13 cellular contexts compared by ENCODE assay signal in genomic region chr9:137030006-137030405, GRCh38. TPM values are rescaled to one million over a fixed set of nuclear protein-coding genes. Genes with fewer than 3 reads are reported as not detected.
A peak's percentile ranks its signal among the peaks of the same experiment; 100 is the strongest.
DNase-seq lines count a peak whose midpoint lies in the region; ATAC-seq, FAIRE-seq and TF ChIP-seq lines count a peak whose summit lies in the region.
"Had no signal": no experiment of that assay in that cellular context is flagged by ENCODE, and none has a peak within 500 bp of the region (broad histone marks: within the 10 kb centered on the region; RNA-seq: fewer than 3 reads in every experiment).

No MANE protein-coding gene starts in this region.

- RAD21 ChIA-PET in GM12878 (lab: Charles Lee; ENCODE audit: unreplicated experiment), result interaction anchor here (0.8 to 2.1 kb wide), 9 partner anchors 17 to 264 kb away, joined by 3 to 23 read pairs (median 4); partner anchors contain the start of gene TRAF2

- no peak overlapping the region for H3K27ac Mint-ChIP-seq in neural crest cell (ENCODE audit: unreplicated experiment)

- intact Hi-C loops in GM12878 (cut with micrococcal nuclease; ENCODE audit: unreplicated experiment), result no loop called here

- ATAC-seq in GM12878 (no peak), HG02884 (IDR thresholded peaks at IDR 0.05; ENCODE audit: unreplicated experiment) (no peak), GM18519 (IDR thresholded peaks at IDR 0.05; ENCODE audit: low FRiP score, unreplicated experiment) (no peak)

- no peaks in the 10 kb centered on the region for H3K9me3 Mint-ChIP-seq in neural crest cell

- H3K4me2 ChIP-seq in Loucy (ENCODE audit: low read depth, low read length, poor library complexity, severe bottlenecking) (peak overlapping the region; percentile 90), GM12878 (ENCODE audit: control insufficient read depth, insufficient read depth) (peak overlapping the region; percentile 30; the same call in 1 of the 2 replicates)

- H3F3A ChIP-seq in Loucy (ENCODE audit: low read depth), result peaks cover 12% of the 10 kb centered on the region; the same call in 1 of the 2 replicates

- H3K36me3 ChIP-seq in Loucy (ENCODE audit: insufficient read depth, low read length) (no peaks in the 10 kb centered on the region), GM12878 (ENCODE audit: control insufficient read depth in 2 of 2, insufficient read depth in 2 of 2, low read length in 1 of 2) (no peaks in the 10 kb centered on the region)
- H3K36me3 ChIP-seq: thoracic aorta had no signal

- TF ChIP-seq CTCF in Loucy (conservative IDR thresholded peaks at IDR 0.05; ENCODE audit: low read length) (no peak), GM12878 (IDR thresholded peaks at IDR 0.05 in 2 of 3, conservative IDR thresholded peaks at IDR 0.05 in 1 of 3; ENCODE audit: control insufficient read depth in 2 of 3, extremely low read depth in 1 of 3, insufficient read depth in 1 of 3, low read depth in 3 of 3, low read length in 3 of 3) (no peak), neural crest cell (conservative IDR thresholded peaks at IDR 0.05) (no peak)

- no peaks in the 10 kb centered on the region for H3K9me2 ChIP-seq in Loucy (replicated peaks; ENCODE audit: low read depth, low read length)

- H3K27me3 ChIP-seq in Loucy (ENCODE audit: insufficient read depth, low read length, poor library complexity, severe bottlenecking), result no peaks in the 10 kb centered on the region
- peaks cover 0 to 2% of the 10 kb centered on the region in 2 experiments; a peak in 2 of 4 replicates for H3K27me3 ChIP-seq in GM12878 (replicated peaks in 1 of 2; ENCODE audit: control insufficient read depth in 2 of 2, insufficient read depth in 2 of 2, low read length in 1 of 2)

- H3K27me3 Mint-ChIP-seq in neural crest cell (ENCODE audit: low read depth), result no peaks in the 10 kb centered on the region

- no peak for TF ChIP-seq EP300 in GM12878 (IDR thresholded peaks at IDR 0.05; ENCODE audit: borderline replicate concordance in 1 of 2, control insufficient read depth in 1 of 2, low read depth in 2 of 2, low read length in 2 of 2)

- peak overlapping the region; percentile 81 for H3K4me3 ChIP-seq in Loucy (ENCODE audit: low read length, poor library complexity, severe bottlenecking)
- no peak overlapping the region for H3K4me3 ChIP-seq in GM12878

- H3K9ac ChIP-seq in Loucy (ENCODE audit: low read depth, low read length, poor library complexity, severe bottlenecking), result peak overlapping the region; percentile 92
- H3K9ac ChIP-seq in GM12878 (ENCODE audit: control insufficient read depth, insufficient read depth, low read length), result no peak overlapping the region

- H3K4me3 Mint-ChIP-seq in neural crest cell, result peak overlapping the region; percentile 76

- CTCF ChIA-PET in GM12878 (lab: Yijun Ruan, JAX), result interaction anchor here (0.6 to 4.7 kb wide), 43 partner anchors 9 to 303 kb away, joined by 3 to 65 read pairs (median 5); partner anchors contain the start of genes AJM1, C8G, CLIC3 and MAN1B1

- H3K9me3 ChIP-seq in Loucy (ENCODE audit: insufficient read depth, low read depth, low read length) (no peaks in the 10 kb centered on the region), GM12878 (replicated peaks; ENCODE audit: control insufficient read depth, insufficient read depth, low read length) (no peaks in the 10 kb centered on the region)
- H3K9me3 ChIP-seq: thoracic aorta had no signal

- H4K20me1 ChIP-seq in Loucy (ENCODE audit: insufficient read depth, low read length, poor library complexity, severe bottlenecking) (peaks cover 5% of the 10 kb centered on the region), GM12878 (ENCODE audit: control insufficient read depth, insufficient read depth) (no peaks in the 10 kb centered on the region)

- H2AFZ ChIP-seq in Loucy (ENCODE audit: low read length), result no peak overlapping the region
- H2AFZ ChIP-seq in GM12878 (ENCODE audit: control insufficient read depth, low read depth, low read length), result no peak overlapping the region

- BruUV-seq in GM12878 (replicated peaks; lab: Mats Ljungman, UMichigan), result no TSS peak

- TF ChIP-seq RAD21 in GM12878 (IDR thresholded peaks at IDR 0.05; ENCODE audit: insufficient read depth, low read depth, low read length), result no peak

- TF ChIP-seq POLR2A in GM12878 (IDR thresholded peaks at IDR 0.05; ENCODE audit: low read depth, low read length), result no peak

- WGBS in GM12878 (ENCODE audit: insufficient coverage, insufficient replicate concordance, low lambda C conversion rate, missing lambda C conversion rate), result 5% methylated on average over 13 of the region's 15 CpGs

- H3K79me2 ChIP-seq in Loucy (ENCODE audit: insufficient read depth, low read length), result peaks cover 5% of the 10 kb centered on the region; the same call in 1 of the 2 replicates
- no peaks in the 10 kb centered on the region for H3K79me2 ChIP-seq in GM12878 (ENCODE audit: control insufficient read depth, insufficient read depth, low read length)

- DNase-seq in NK-92 treated with Interleukin-12 subunit alpha and Interleukin-12 subunit beta, amount 100 ng/mL, for 24 hours (lab: John Stamatoyannopoulos, UW), result peak; percentile 48
- DNase-seq in NK-92 (lab: John Stamatoyannopoulos, UW; ENCODE audit: unreplicated experiment) (no peak), GM12878 (ENCODE audit: low read depth, low spot score) (no peak), neural crest cell (ENCODE audit: low read depth, low spot score) (no peak), DMS 273 treated with DMSO at 0.1 percent for 48 hours (lab: John Stamatoyannopoulos, UW) (no peak)
- DNase-seq: activated gamma-delta T cell, NCI-H2107 had no signal

- FAIRE-seq in GM12878 (lab: Jason Lieb, UNC), result no peak

- SMC1A ChIA-PET in GM12878 (lab: Charles Lee; ENCODE audit: uncharacterized antibody, unreplicated experiment), result interaction anchor here (0.8 to 2.1 kb wide), 4 partner anchors 38 to 82 kb away, joined by 3 to 14 read pairs (median 5); no protein-coding TSS in a partner anchor

- peaks cover 8% of the 10 kb centered on the region for H3K4me1 Mint-ChIP-seq in neural crest cell

- in situ Hi-C loops in GM12878 (cut with MboI), result no loop called here

- no peaks in the 10 kb centered on the region for H3K36me3 Mint-ChIP-seq in neural crest cell (ENCODE audit: low read depth)

- H3K4me1 ChIP-seq in Loucy (ENCODE audit: insufficient read depth, low read length, poor library complexity, severe bottlenecking), result peaks cover 62% of the 10 kb centered on the region
- H3K4me1 ChIP-seq in GM12878 (ENCODE audit: control insufficient read depth, insufficient read depth, low read length), result peaks cover 48% of the 10 kb centered on the region

- H3K27ac ChIP-seq in GM12878 (ENCODE audit: control insufficient read depth, insufficient read depth), result no peak overlapping the region
- H3K27ac ChIP-seq: thoracic aorta had no signal

- POLR2A ChIA-PET in GM12878 (lab: Charles Lee), result interaction anchor here (0.5 to 1.0 kb wide), 4 partner anchors 11 to 303 kb away, joined by 3 to 5 read pairs (median 4); partner anchors contain the start of gene PAXX

RNA-seq across cellular contexts. Expression of gene FUT7, which starts 1.9 kb away (rescaled TPM):
- total RNA-seq in GM12878 (2013; cell fraction: nucleolus; rRNA removed), result not detected in 2 replicates
- total RNA-seq in GM12878 (2014; rRNA removed), result 0.16 and 0.17 TPM in 2 replicates
- total RNA-seq in GM12878 (2014; rRNA removed; fragmentation: Illumina TruSeq; extraction: Trizol), result 0.04 and 0.05 TPM in 2 replicates
- total RNA-seq in GM12878 (2021), result 0.13 and 0.16 TPM in 2 replicates
- polyA plus RNA-seq in GM12878 (2011; ENCODE audit: low read depth), result not detected
- polyA plus RNA-seq in GM12878 (2011; rRNA removed), result 0.12 and 0.23 TPM in 2 replicates
- polyA plus RNA-seq in GM12878 (2011; cell fraction: cytosol; rRNA removed), result 0.45 and 0.55 TPM in 2 replicates
- polyA plus RNA-seq in GM12878 (2011; cell fraction: nucleus; rRNA removed), result 0.34 and 0.36 TPM in 2 replicates
- not detected in 2 replicates for polyA plus RNA-seq in GM12878 (2012)
- polyA plus RNA-seq in GM12878 (2014; fragmentation: Illumina TruSeq; extraction: Trizol), result 0.04 TPM in 1 of 2 replicates, not detected in the other
- not detected for polyA plus RNA-seq in GM12878 (2014; fragmentation: Nextera tagmentation; extraction: Ambion mirVana)
- 0.25 and 0.29 TPM in 2 replicates for polyA plus RNA-seq in GM12878 (2014; rRNA removed)
- under 1 TPM; 0.32 to 0.62 TPM for polyA plus RNA-seq in GM12878 (2016; fragmentation: Nextera tagmentation; extraction: Ambion mirVana)
- polyA minus RNA-seq in GM12878 (2011; rRNA and poly(A)+ RNA removed), result not detected in 2 replicates
- 0.40 TPM in 1 of 2 replicates, not detected in the other for polyA minus RNA-seq in GM12878 (2011; cell fraction: cytosol; rRNA and poly(A)+ RNA removed)
- 0.29 TPM in 1 of 2 replicates, not detected in the other for polyA minus RNA-seq in GM12878 (2011; cell fraction: nucleus; rRNA and poly(A)+ RNA removed)
- 0.14 TPM in 1 of 2 replicates, not detected in the other for total RNA-seq in neural crest cell
- total RNA-seq: left colon, skeletal muscle tissue, thoracic aorta had no signal

RNA-seq across cellular contexts. Expression of gene ABCA2, which starts 2.0 kb away (rescaled TPM):
- total RNA-seq in GM12878 (2013; cell fraction: nucleolus; rRNA removed), result 6.5 and 6.7 TPM in 2 replicates
- total RNA-seq in GM12878 (2014; rRNA removed), result 0.93 and 1.2 TPM in 2 replicates
- total RNA-seq in GM12878 (2014; rRNA removed; fragmentation: Illumina TruSeq; extraction: Trizol), result 0.13 and 0.46 TPM in 2 replicates
- 1.8 and 2.6 TPM in 2 replicates for total RNA-seq in GM12878 (2021)
- polyA plus RNA-seq in GM12878 (2011; ENCODE audit: low read depth), result 1.1 TPM
- 1.2 and 2.3 TPM in 2 replicates for polyA plus RNA-seq in GM12878 (2011; rRNA removed)
- polyA plus RNA-seq in GM12878 (2011; cell fraction: cytosol; rRNA removed), result 3.5 and 5.1 TPM in 2 replicates
- 59.2 and 70.7 TPM in 2 replicates for polyA plus RNA-seq in GM12878 (2011; cell fraction: nucleus; rRNA removed)
- polyA plus RNA-seq in GM12878 (2012), result 2.2 and 2.7 TPM in 2 replicates
- polyA plus RNA-seq in GM12878 (2014; fragmentation: Illumina TruSeq; extraction: Trizol), result 0.08 and 0.34 TPM in 2 replicates
- not detected for polyA plus RNA-seq in GM12878 (2014; fragmentation: Nextera tagmentation; extraction: Ambion mirVana)
- polyA plus RNA-seq in GM12878 (2014; rRNA removed), result 1.1 and 2.7 TPM in 2 replicates
- under 1 TPM; 0.25 to 0.35 TPM for polyA plus RNA-seq in GM12878 (2016; fragmentation: Nextera tagmentation; extraction: Ambion mirVana)
- polyA minus RNA-seq in GM12878 (2011; rRNA and poly(A)+ RNA removed), result 2.4 and 4.2 TPM in 2 replicates
- polyA minus RNA-seq in GM12878 (2011; cell fraction: cytosol; rRNA and poly(A)+ RNA removed), result 2.7 and 3.4 TPM in 2 replicates
- 6.6 and 12.3 TPM in 2 replicates for polyA minus RNA-seq in GM12878 (2011; cell fraction: nucleus; rRNA and poly(A)+ RNA removed)
- 31.7 and 37.1 TPM in 2 replicates for total RNA-seq in neural crest cell

RNA-seq across cellular contexts. Expression of gene NPDC1, which starts 16.0 kb away (rescaled TPM):
- 0.49 and 0.92 TPM in 2 replicates for total RNA-seq in GM12878 (2013; cell fraction: nucleolus; rRNA removed)
- 0.11 and 1.2 TPM in 2 replicates for total RNA-seq in GM12878 (2014; rRNA removed)
- 0.13 TPM in 1 of 2 replicates, not detected in the other for total RNA-seq in GM12878 (2014; rRNA removed; fragmentation: Illumina TruSeq; extraction: Trizol)
- total RNA-seq in GM12878 (2021), result 0.64 and 1.5 TPM in 2 replicates
- polyA plus RNA-seq in GM12878 (2011; ENCODE audit: low read depth), result not detected
- 0.14 and 0.19 TPM in 2 replicates for polyA plus RNA-seq in GM12878 (2011; rRNA removed)
- polyA plus RNA-seq in GM12878 (2011; cell fraction: cytosol; rRNA removed), result 0.06 and 0.10 TPM in 2 replicates
- 1.9 TPM in 2 replicates for polyA plus RNA-seq in GM12878 (2011; cell fraction: nucleus; rRNA removed)
- polyA plus RNA-seq in GM12878 (2012), result 0.72 and 1.2 TPM in 2 replicates
- polyA plus RNA-seq in GM12878 (2014; fragmentation: Illumina TruSeq; extraction: Trizol), result 0.04 TPM in 1 of 2 replicates, not detected in the other
- polyA plus RNA-seq in GM12878 (2014; fragmentation: Nextera tagmentation; extraction: Ambion mirVana), result not detected
- polyA plus RNA-seq in GM12878 (2014; rRNA removed), result 0.42 and 0.58 TPM in 2 replicates
- 1 to 10 TPM; 1.1 to 1.7 TPM for polyA plus RNA-seq in GM12878 (2016; fragmentation: Nextera tagmentation; extraction: Ambion mirVana)
- polyA minus RNA-seq in GM12878 (2011; rRNA and poly(A)+ RNA removed), result not detected in 2 replicates
- 1.5 and 2.7 TPM in 2 replicates for polyA minus RNA-seq in GM12878 (2011; cell fraction: cytosol; rRNA and poly(A)+ RNA removed)
- 0.38 TPM in 1 of 2 replicates, not detected in the other for polyA minus RNA-seq in GM12878 (2011; cell fraction: nucleus; rRNA and poly(A)+ RNA removed)
- 54.7 and 61.1 TPM in 2 replicates for total RNA-seq in neural crest cell

RNA-seq across cellular contexts. Expression of gene ENTPD2, which starts 23.9 kb away (rescaled TPM):
- 2.4 and 2.8 TPM in 2 replicates for total RNA-seq in GM12878 (2013; cell fraction: nucleolus; rRNA removed)
- total RNA-seq in GM12878 (2014; rRNA removed) (0.05 and 0.40 TPM in 2 replicates), GM12878 (2014; rRNA removed; fragmentation: Illumina TruSeq; extraction: Trizol) (not detected in 2 replicates), GM12878 (2021) (1.4 and 2.0 TPM in 2 replicates), neural crest cell (not detected in 2 replicates)
- polyA plus RNA-seq in GM12878 (2011; ENCODE audit: low read depth), result 0.47 TPM
- polyA plus RNA-seq in GM12878 (2011; rRNA removed) (0.19 TPM in 1 of 2 replicates, not detected in the other), GM12878 (2014; fragmentation: Illumina TruSeq; extraction: Trizol) (0.18 TPM in 1 of 2 replicates, not detected in the other), GM12878 (2014; fragmentation: Nextera tagmentation; extraction: Ambion mirVana) (under 1 TPM in 1 of 2 experiments, not detected in 1; 0.15 TPM), GM12878 (2014; rRNA removed) (0.91 and 1.2 TPM in 2 replicates), GM12878 (2016; fragmentation: Nextera tagmentation; extraction: Ambion mirVana) (1 to 10 TPM; 1.5 to 1.8 TPM)
- polyA plus RNA-seq in GM12878 (2011; cell fraction: cytosol; rRNA removed), result 0.22 and 0.43 TPM in 2 replicates
- polyA plus RNA-seq in GM12878 (2011; cell fraction: nucleus; rRNA removed), result 2.8 and 3.3 TPM in 2 replicates
- 1.8 and 4.3 TPM in 2 replicates for polyA plus RNA-seq in GM12878 (2012)
- not detected in 2 replicates for polyA minus RNA-seq in GM12878 (2011; rRNA and poly(A)+ RNA removed)
- polyA minus RNA-seq in GM12878 (2011; cell fraction: cytosol; rRNA and poly(A)+ RNA removed), result not detected in 2 replicates
- polyA minus RNA-seq in GM12878 (2011; cell fraction: nucleus; rRNA and poly(A)+ RNA removed), result 0.36 TPM in 1 of 2 replicates, not detected in the other

RNA-seq across cellular contexts. Expression of gene CLIC3, which starts 33.6 kb away (rescaled TPM):
- not detected in 2 replicates for total RNA-seq in GM12878 (2013; cell fraction: nucleolus; rRNA removed)
- total RNA-seq in GM12878 (2014; rRNA removed), result not detected in 2 replicates
- total RNA-seq in GM12878 (2014; rRNA removed; fragmentation: Illumina TruSeq; extraction: Trizol), result not detected in 2 replicates
- not detected in 2 replicates for total RNA-seq in GM12878 (2021)
- not detected for polyA plus RNA-seq in GM12878 (2011; ENCODE audit: low read depth)
- not detected in 2 replicates for polyA plus RNA-seq in GM12878 (2011; rRNA removed)
- not detected in 2 replicates for polyA plus RNA-seq in GM12878 (2011; cell fraction: cytosol; rRNA removed)
- polyA plus RNA-seq in GM12878 (2011; cell fraction: nucleus; rRNA removed), result not detected in 2 replicates
- 0.18 TPM in 1 of 2 replicates, not detected in the other for polyA plus RNA-seq in GM12878 (2012)
- not detected in 2 replicates for polyA plus RNA-seq in GM12878 (2014; fragmentation: Illumina TruSeq; extraction: Trizol)
- not detected for polyA plus RNA-seq in GM12878 (2014; fragmentation: Nextera tagmentation; extraction: Ambion mirVana)
- polyA plus RNA-seq in GM12878 (2014; rRNA removed), result 0.25 TPM in 1 of 2 replicates, not detected in the other
- polyA plus RNA-seq in GM12878 (2016; fragmentation: Nextera tagmentation; extraction: Ambion mirVana), result under 1 TPM in 1 of 2 experiments, not detected in 1; 0.31 TPM
- polyA minus RNA-seq in GM12878 (2011; rRNA and poly(A)+ RNA removed), result not detected in 2 replicates
- 0.94 and 1.6 TPM in 2 replicates for polyA minus RNA-seq in GM12878 (2011; cell fraction: cytosol; rRNA and poly(A)+ RNA removed)
- polyA minus RNA-seq in GM12878 (2011; cell fraction: nucleus; rRNA and poly(A)+ RNA removed), result not detected in 2 replicates
- not detected in 2 replicates for total RNA-seq in neural crest cell
- total RNA-seq: skeletal muscle tissue had no signal

Comparison
In these comparisons a context has a peak if more than half of its experiments do, and no peak if none do; other contexts are left out.
1. RNA of gene NPDC1, which starts 16.0 kb away (total RNA-seq): 54.7 to 61.1 TPM in neural crest cell; 0.11 to 1.5 TPM in GM12878; every median in the first group is over 10 times any median in the second.